In genomic region chr10:110461088-110461487, GRCh38 we compare ENCODE assay signal across 16 cellular contexts. TPM values are rescaled to one million over a fixed set of nuclear protein-coding genes. Genes with fewer than 3 reads are reported as not detected.
A peak's percentile ranks its signal among the peaks of the same experiment; 100 is the strongest.
DNase-seq lines count a peak whose midpoint lies in the region; ATAC-seq and TF ChIP-seq lines count a peak whose summit lies in the region.
"Had no signal": no experiment of that assay in that cellular context is flagged by ENCODE, and none has a peak within 500 bp of the region (broad histone marks: within the 10 kb centered on the region; RNA-seq: fewer than 3 reads in every experiment).

No MANE protein-coding gene starts in this region.

- H4K20me1 ChIP-seq in BLaER1, result no peaks in the 10 kb centered on the region
- no peaks in the 10 kb centered on the region for H4K20me1 ChIP-seq in SU-DHL-6 (ENCODE audit: low read depth, low read length)

- no peak for DNase-seq in CD8-positive, alpha-beta memory T cell
- DNase-seq in naive B cell (no peak), NCI-H1930 (lab: John Stamatoyannopoulos, UW) (no peak)
- DNase-seq: NCI-H187, SIG-M5, small intestine, testis had no signal

- H3K9ac ChIP-seq in BLaER1 (no peak overlapping the region), SU-DHL-6 (ENCODE audit: low read length) (peak overlapping the region; percentile 26; the same call in 1 of the 2 replicates)

- H3K9me3 Mint-ChIP-seq in CD8-positive, alpha-beta memory T cell, result no peaks in the 10 kb centered on the region
- H3K9me3 Mint-ChIP-seq in naive B cell, result no peaks in the 10 kb centered on the region
- H3K9me3 Mint-ChIP-seq: dendritic cell treated with granulocyte-macrophage colony-stimulating factor and Interleukin-4, amounts not matched to agents 40 ng/mL and 50 ng/mL, for 4 days; memory B cell had no signal

- H3K27ac ChIP-seq in BLaER1, result no peak overlapping the region
- H3K27ac ChIP-seq in CD8-positive, alpha-beta memory T cell (ENCODE audit: low read depth, low read length), result no peak overlapping the region
- peak overlapping the region; percentile 65 for H3K27ac ChIP-seq in SU-DHL-6 (ENCODE audit: low read depth, low read length)
- H3K27ac ChIP-seq: prostate gland, testis had no signal

- H3K9me2 ChIP-seq in SU-DHL-6 (replicated peaks; ENCODE audit: insufficient read depth, low read length), result no peaks in the 10 kb centered on the region

- CTCF ChIA-PET in CD8-positive, alpha-beta memory T cell (lab: Charles Lee), result no interaction called here

- POLR2A ChIA-PET in CD8-positive, alpha-beta memory T cell (lab: Charles Lee), result no interaction called here

- no peaks in the 10 kb centered on the region for H3K36me3 Mint-ChIP-seq in CD8-positive, alpha-beta memory T cell
- no peaks in the 10 kb centered on the region for H3K36me3 Mint-ChIP-seq in naive B cell
- H3K36me3 Mint-ChIP-seq: activated naive CD8-positive, alpha-beta T cell; brain; memory B cell had no signal

- no peaks in the 10 kb centered on the region for H3K9me3 ChIP-seq in BLaER1
- H3K9me3 ChIP-seq in CD8-positive, alpha-beta memory T cell (ENCODE audit: low read length), result no peaks in the 10 kb centered on the region
- H3K9me3 ChIP-seq in SU-DHL-6 (ENCODE audit: insufficient read depth, low read length), result no peaks in the 10 kb centered on the region
- H3K9me3 ChIP-seq: prostate gland, testis had no signal

- H3K4me1 Mint-ChIP-seq in CD8-positive, alpha-beta memory T cell, result peaks cover 29 to 40% (median 36%) of the 10 kb centered on the region in 3 donors
- peaks cover 65 to 72% (median 72%) of the 10 kb centered on the region in 3 donors for H3K4me1 Mint-ChIP-seq in naive B cell

- H3F3A ChIP-seq in SU-DHL-6 (ENCODE audit: insufficient read depth), result peaks cover 26% of the 10 kb centered on the region

- peak overlapping the region in 5 of 8 donors; percentile 4 to 90 (median 62) for H3K27ac Mint-ChIP-seq in CD8-positive, alpha-beta memory T cell
- peak overlapping the region in 4 of 6 donors; percentile 58 to 98 (median 84) for H3K27ac Mint-ChIP-seq in naive B cell

- H3K36me3 ChIP-seq in BLaER1 (no peaks in the 10 kb centered on the region), SU-DHL-6 (ENCODE audit: low read length) (no peaks in the 10 kb centered on the region)
- H3K36me3 ChIP-seq in CD8-positive, alpha-beta memory T cell (ENCODE audit: insufficient read depth, low read length), result no peaks in the 10 kb centered on the region
- H3K36me3 ChIP-seq: prostate gland had no signal

- peak overlapping the region in 3 of 7 donors; percentile 49 to 76 (median 64) for H3K4me3 Mint-ChIP-seq in CD8-positive, alpha-beta memory T cell
- peak overlapping the region in 6 of 8 donors; percentile 53 to 85 (median 74) for H3K4me3 Mint-ChIP-seq in naive B cell
- H3K4me3 Mint-ChIP-seq: activated naive CD8-positive, alpha-beta T cell; brain; dendritic cell treated with granulocyte-macrophage colony-stimulating factor and Interleukin-4, amounts not matched to agents 40 ng/mL and 50 ng/mL, for 4 days had no signal

- no peak for TF ChIP-seq CTCF in SU-DHL-6 (IDR thresholded peaks at IDR 0.05; ENCODE audit: insufficient read depth, low read length, poor library complexity, severe bottlenecking)

- no peaks in the 10 kb centered on the region for H3K27me3 Mint-ChIP-seq in CD8-positive, alpha-beta memory T cell
- H3K27me3 Mint-ChIP-seq in naive B cell, result peaks cover 0 to 4% (median 0%) of the 10 kb centered on the region in 3 donors
- H3K27me3 Mint-ChIP-seq: brain, memory B cell had no signal

- H2AFZ ChIP-seq in SU-DHL-6 (ENCODE audit: low read depth, low read length, severe bottlenecking), result no peak overlapping the region

- H3K4me3 ChIP-seq in BLaER1 (no peak overlapping the region), SU-DHL-6 (ENCODE audit: insufficient read depth, low read length, poor library complexity, severe bottlenecking) (peak overlapping the region; percentile 35)
- no peak overlapping the region for H3K4me3 ChIP-seq in CD8-positive, alpha-beta memory T cell (ENCODE audit: low read length)
- H3K4me3 ChIP-seq: prostate gland, testis had no signal

- no peaks in the 10 kb centered on the region for H3K79me2 ChIP-seq in SU-DHL-6 (ENCODE audit: insufficient read depth, low read length)

- ATAC-seq in naive B cell (ENCODE audit: low read depth in 2 of 2) (no peak), GM18498 (IDR thresholded peaks at IDR 0.05; ENCODE audit: unreplicated experiment) (no peak), GM21825 (IDR thresholded peaks at IDR 0.05; ENCODE audit: unreplicated experiment) (no peak)

- H3K4me2 ChIP-seq in BLaER1, result peak overlapping the region; percentile 81
- H3K4me2 ChIP-seq in SU-DHL-6 (ENCODE audit: low read depth, low read length, poor library complexity, severe bottlenecking), result peak overlapping the region; percentile 46

- H3K27me3 ChIP-seq in BLaER1 (no peaks in the 10 kb centered on the region), SU-DHL-6 (ENCODE audit: low read length) (no peaks in the 10 kb centered on the region)
- H3K27me3 ChIP-seq in CD8-positive, alpha-beta memory T cell (ENCODE audit: insufficient read depth, low read length, poor library complexity, severe bottlenecking), result no peaks in the 10 kb centered on the region
- H3K27me3 ChIP-seq: testis had no signal

- peaks cover 72% of the 10 kb centered on the region for H3K4me1 ChIP-seq in BLaER1
- H3K4me1 ChIP-seq in CD8-positive, alpha-beta memory T cell (ENCODE audit: insufficient read depth, low read length), result peaks cover 19% of the 10 kb centered on the region
- H3K4me1 ChIP-seq: prostate gland, testis had no signal

RNA-seq across cellular contexts. Expression of gene DUSP5, which starts 36.6 kb away (rescaled TPM):
- total RNA-seq in CD8-positive, alpha-beta memory T cell, result 10 to 100 TPM; 68.5 to 69.8 TPM
- polyA plus RNA-seq in CD8-positive, alpha-beta memory T cell, result 3.0 TPM
- 10 to 100 TPM in 5 of 6 donors, 1 to 10 TPM in 1; 6.0 to 29.7 (median 22.6) TPM for polyA plus RNA-seq in naive B cell (ENCODE audit: low read depth in 6 of 6)
